In genomic region chr16:83301966-83302365, GRCh38 we compare ENCODE assay signal across 20 cellular contexts.
"Had no signal": no experiment of that assay in that cellular context is flagged by ENCODE, and none has a peak within 500 bp of the region (broad histone marks: within the 10 kb centered on the region; RNA-seq: fewer than 3 reads in every experiment).

No MANE protein-coding gene starts in this region.

- H3K4me3 ChIP-seq: gastrocnemius medialis, heart right ventricle, left lung, lower lobe of right lung, neural progenitor cell, ovary, right atrium auricular region, smooth muscle cell, suprapubic skin, thyroid gland had no signal

- H3K27ac ChIP-seq: gastrocnemius medialis, heart right ventricle, left lung, lower lobe of right lung, neural progenitor cell, ovary, right atrium auricular region, suprapubic skin, thyroid gland had no signal

- H3K9me3 ChIP-seq: gastrocnemius medialis, heart right ventricle, left lung, lower lobe of right lung, ovary, right atrium auricular region, suprapubic skin, thyroid gland had no signal

- H3K9ac ChIP-seq: neural progenitor cell had no signal

- H3K36me3 ChIP-seq: gastrocnemius medialis, heart right ventricle, left lung, lower lobe of right lung, neural progenitor cell, ovary, right atrium auricular region, suprapubic skin, thyroid gland had no signal

- H2AFZ ChIP-seq: neural progenitor cell had no signal

- ATAC-seq: esophagus mucosa; gastrocnemius medialis; heart right ventricle; left lung; lower lobe of right lung; natural killer cell treated with Interleukin-12 subunit alpha and Interleukin-12 subunit beta and Interleukin-15 and Interleukin-18, amount 100 ng/mL, for 72 hours; stimulated activated effector memory CD8-positive, alpha-beta T cell treated with anti-CD3 and anti-CD28 coated beads, Interleukin-12 subunit alpha, Interleukin-12 subunit beta, amount 100 ng/mL, for 72 hours; stimulated activated naive CD8-positive, alpha-beta T cell treated with anti-CD3 and anti-CD28 coated beads, Interleukin-15, Interleukin-2, amounts not matched to agents 100 U/mL and 50 U/mL, for 24 hours had no signal

- H3K4me2 ChIP-seq: neural progenitor cell, smooth muscle cell had no signal

- DNase-seq: effector CD4-positive, alpha-beta T cell; gastrocnemius medialis; heart right ventricle; hypothalamus; islet precursor cell; left lung; lower lobe of right lung; nucleus accumbens; ovary; stimulated activated CD4-positive, alpha-beta T cell treated with anti-CD3 and anti-CD28 coated beads, Interleukin-4, amount 100 ng/mL, for 1 hour; stimulated activated CD8-positive, alpha-beta memory T cell treated with anti-CD3 and anti-CD28 coated beads, Interleukin-4, amount 100 ng/mL, for 48 hours; stimulated activated naive CD8-positive, alpha-beta T cell treated with anti-CD3 and anti-CD28 coated beads, Interleukin-15, Interleukin-2, amounts not matched to agents 100 U/mL and 50 U/mL, for 24 hours; thyroid gland had no signal

- H3K27me3 ChIP-seq: gastrocnemius medialis, heart right ventricle, neural progenitor cell, ovary, right atrium auricular region, suprapubic skin, thyroid gland had no signal

- H3K4me1 ChIP-seq: left lung, lower lobe of right lung, neural progenitor cell, right atrium auricular region, suprapubic skin had no signal
